Comparison of ENCODE assay signal across 7 cellular contexts in the genomic region with DNA sequence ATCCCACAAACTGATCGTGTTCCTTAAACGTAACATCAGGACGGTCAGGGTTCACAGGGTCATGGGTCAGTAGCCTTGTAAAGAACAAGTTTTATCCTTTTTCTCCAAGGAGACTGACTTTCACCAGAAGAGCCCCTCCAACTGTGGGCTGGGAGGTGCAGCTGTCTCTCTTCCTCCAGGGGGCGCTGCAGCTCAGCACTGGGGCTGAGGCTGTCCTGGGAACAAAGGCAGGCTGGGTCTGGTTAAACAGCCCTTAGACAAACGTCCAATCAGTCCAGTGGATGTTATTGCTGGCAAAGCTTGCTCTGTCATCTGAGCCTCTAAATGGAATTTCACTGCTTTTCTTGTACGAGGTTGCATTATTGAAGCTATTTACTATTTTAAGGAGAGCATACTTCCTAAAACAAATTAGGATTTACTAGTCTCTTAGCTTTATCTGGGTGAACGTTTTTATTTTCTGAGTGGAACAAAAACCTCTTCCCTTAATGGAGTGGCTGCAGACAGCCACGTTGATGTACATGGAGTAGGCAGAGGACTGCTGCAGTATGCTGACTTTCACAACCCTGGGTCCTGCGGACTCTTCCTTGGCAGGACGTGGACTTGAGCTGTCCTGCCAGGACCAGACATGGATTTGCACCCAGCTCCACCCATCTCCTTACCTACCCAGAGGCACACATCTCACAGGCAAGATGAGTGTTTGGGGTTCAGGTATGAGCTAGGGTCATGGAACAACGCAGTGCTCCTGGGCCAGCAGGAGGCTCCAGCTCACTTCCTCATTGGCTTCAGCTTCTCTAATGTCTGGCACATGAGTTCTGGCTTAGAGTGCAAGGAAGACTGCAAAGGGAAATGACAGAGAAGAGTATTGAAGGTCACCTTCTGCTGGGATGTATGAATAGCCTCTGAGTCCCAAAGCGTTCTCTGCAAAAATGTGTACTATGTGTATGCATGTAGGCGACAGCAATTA.
DNase-seq lines count a peak whose midpoint lies in the region; ATAC-seq and TF ChIP-seq lines count a peak whose summit lies in the region.

No MANE protein-coding gene starts in this region.

- TF ChIP-seq CTCF in GM12874 (IDR thresholded peaks at IDR 0.05; ENCODE audit: insufficient read depth, low read depth, low read length), result peak; percentile 93

- H3K27ac ChIP-seq in caudate nucleus (ENCODE audit: low read depth, low read length) (no peak overlapping the region), layer of hippocampus (ENCODE audit: low read depth, low read length) (peak overlapping the region; percentile 33)

- H3K27me3 ChIP-seq in layer of hippocampus (ENCODE audit: control insufficient read depth, insufficient read depth, low read length), result no peaks in the 10 kb centered on the region

- DNase-seq in NCI-H2029 (lab: John Stamatoyannopoulos, UW), result peak; percentile 81
- DNase-seq in caudate nucleus (lab: John Stamatoyannopoulos, UW), result peak in 51 of 61 donors; percentile 9 to 76 (median 48)
- DNase-seq in stimulated activated CD4-positive, alpha-beta T cell treated with anti-CD3 and anti-CD28 coated beads, Interleukin-2, amount 100 ng/mL, for 4 hours (ENCODE audit: low read depth), result peak; percentile 48

- ATAC-seq in activated CD4-positive, CD25-positive, alpha-beta regulatory T cell treated with anti-CD3 and anti-CD28 coated beads, Interleukin-2, amount 50 U/mL, for 24 hours, result peak; percentile 84 to 86
- no peak for ATAC-seq in HG02623 (IDR thresholded peaks at IDR 0.05; ENCODE audit: unreplicated experiment)
